Comparison of ENCODE assay signal across 1 cellular context in the genomic region with DNA sequence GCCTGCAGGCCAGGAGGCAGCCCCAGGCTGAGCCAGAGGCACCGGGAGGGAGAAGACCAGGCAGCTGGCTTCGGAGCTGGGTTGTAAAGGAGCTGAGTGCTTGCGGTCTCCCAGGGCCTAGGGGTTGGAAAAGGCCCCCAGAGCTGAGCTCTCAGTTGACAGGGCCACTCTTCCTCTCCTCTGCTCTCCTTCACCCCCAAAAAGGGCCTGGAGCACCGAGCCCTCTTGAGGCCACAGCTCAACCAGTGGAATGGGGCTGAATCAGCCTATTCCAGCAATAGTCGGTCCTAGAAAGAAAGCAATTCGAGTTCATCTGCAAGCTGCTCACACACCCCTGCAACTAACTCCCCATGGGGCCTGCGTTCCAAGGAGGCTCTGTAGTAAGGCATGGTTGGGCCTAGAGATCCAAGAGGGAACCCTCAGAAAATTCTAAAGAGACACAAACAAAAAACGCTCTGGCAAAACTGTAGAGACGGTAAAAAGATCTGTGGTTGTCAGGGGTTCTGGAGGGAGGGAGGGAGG.
TF ChIP-seq lines count a peak whose summit lies in the region.

No MANE protein-coding gene starts in this region.

TF ChIP-seq in WTC11, 78 proteins besides CTCF, POLR2A, EP300 and RAD21 (continued from another document):
- TF ChIP-seq, protein P1, sequence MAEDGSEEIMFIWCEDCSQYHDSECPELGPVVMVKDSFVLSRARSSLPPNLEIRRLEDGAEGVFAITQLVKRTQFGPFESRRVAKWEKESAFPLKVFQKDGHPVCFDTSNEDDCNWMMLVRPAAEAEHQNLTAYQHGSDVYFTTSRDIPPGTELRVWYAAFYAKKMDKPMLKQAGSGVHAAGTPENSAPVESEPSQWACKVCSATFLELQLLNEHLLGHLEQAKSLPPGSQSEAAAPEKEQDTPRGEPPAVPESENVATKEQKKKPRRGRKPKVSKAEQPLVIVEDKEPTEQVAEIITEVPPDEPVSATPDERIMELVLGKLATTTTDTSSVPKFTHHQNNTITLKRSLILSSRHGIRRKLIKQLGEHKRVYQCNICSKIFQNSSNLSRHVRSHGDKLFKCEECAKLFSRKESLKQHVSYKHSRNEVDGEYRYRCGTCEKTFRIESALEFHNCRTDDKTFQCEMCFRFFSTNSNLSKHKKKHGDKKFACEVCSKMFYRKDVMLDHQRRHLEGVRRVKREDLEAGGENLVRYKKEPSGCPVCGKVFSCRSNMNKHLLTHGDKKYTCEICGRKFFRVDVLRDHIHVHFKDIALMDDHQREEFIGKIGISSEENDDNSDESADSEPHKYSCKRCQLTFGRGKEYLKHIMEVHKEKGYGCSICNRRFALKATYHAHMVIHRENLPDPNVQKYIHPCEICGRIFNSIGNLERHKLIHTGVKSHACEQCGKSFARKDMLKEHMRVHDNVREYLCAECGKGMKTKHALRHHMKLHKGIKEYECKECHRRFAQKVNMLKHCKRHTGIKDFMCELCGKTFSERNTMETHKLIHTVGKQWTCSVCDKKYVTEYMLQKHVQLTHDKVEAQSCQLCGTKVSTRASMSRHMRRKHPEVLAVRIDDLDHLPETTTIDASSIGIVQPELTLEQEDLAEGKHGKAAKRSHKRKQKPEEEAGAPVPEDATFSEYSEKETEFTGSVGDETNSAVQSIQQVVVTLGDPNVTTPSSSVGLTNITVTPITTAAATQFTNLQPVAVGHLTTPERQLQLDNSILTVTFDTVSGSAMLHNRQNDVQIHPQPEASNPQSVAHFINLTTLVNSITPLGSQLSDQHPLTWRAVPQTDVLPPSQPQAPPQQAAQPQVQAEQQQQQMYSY (CRISPR knock-in tag; IDR thresholded peaks at IDR 0.05): peak; percentile 21; the same call in 1 of the 2 replicates
